ENCODE assay signal across 1 cellular context in genomic region chr4:10098770-10099139, GRCh38.
A peak's percentile ranks its signal among the peaks of the same experiment; 100 is the strongest.
TF ChIP-seq lines count a peak whose summit lies in the region.

No MANE protein-coding gene starts in this region.

TF ChIP-seq in IMR-90, 13 proteins besides CTCF, POLR2A, EP300 and RAD21:
- TF ChIP-seq FOS (IDR thresholded peaks at IDR 0.05; ENCODE audit: low read depth, low read length) (0 out of 2 replicates have a peak, but pooled peaks have one; percentile 29), MAFK (IDR thresholded peaks at IDR 0.05; ENCODE audit: low read depth, low read length) (no peak), NFE2L2 (IDR thresholded peaks at IDR 0.05; ENCODE audit: low read depth, low read length) (no peak), MAZ (IDR thresholded peaks at IDR 0.05; ENCODE audit: borderline replicate concordance, low read depth, low read length) (peak; percentile 73), MXI1 (IDR thresholded peaks at IDR 0.05; ENCODE audit: borderline replicate concordance, low read depth, low read length) (peak; percentile 37; the same call in 1 of the 2 replicates), ELK1 (IDR thresholded peaks at IDR 0.05; ENCODE audit: borderline replicate concordance, low read depth, low read length) (no peak), RFX5 (IDR thresholded peaks at IDR 0.05; ENCODE audit: low read depth, low read length) (no peak)
